Comparison of ENCODE assay signal across 1 cellular context in the genomic region with DNA sequence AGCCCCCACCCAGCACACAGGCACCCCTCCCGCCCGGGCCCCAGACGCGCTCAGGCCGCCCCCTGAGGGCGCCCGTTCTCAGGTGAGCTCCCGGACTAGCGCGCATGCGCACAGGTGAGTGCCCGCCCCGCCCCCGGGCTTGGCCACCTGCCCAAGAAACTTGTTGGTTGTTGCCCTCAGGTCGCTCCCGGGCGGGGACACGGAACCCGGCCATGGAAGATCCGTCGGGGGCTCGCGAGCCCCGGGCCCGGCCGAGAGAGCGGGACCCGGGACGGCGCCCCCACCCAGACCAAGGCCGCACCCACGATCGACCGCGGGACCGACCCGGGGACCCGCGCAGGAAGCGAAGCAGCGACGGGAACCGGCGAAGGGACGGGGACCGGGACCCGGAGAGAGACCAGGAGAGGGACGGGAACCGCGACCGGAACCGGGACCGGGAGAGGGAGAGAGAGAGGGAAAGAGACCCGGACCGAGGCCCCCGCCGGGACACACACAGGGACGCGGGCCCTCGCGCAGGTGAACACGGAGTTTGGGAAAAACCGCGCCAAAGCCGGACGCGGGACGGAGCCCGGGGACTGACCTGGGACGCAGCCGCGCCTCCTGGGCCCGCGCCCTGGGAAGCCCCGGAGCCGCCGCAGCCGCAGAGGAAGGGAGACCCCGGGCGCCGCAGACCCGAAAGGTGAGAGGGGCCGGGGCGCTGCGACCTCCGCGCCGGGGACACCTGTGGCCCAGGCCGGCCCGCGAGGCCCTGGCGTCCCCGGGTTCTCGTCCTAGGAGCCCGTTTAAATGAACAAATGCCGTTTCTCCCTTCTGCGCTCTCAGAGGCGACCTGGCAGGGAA.
TF ChIP-seq lines count a peak whose summit lies in the region.

A gene with protein sequence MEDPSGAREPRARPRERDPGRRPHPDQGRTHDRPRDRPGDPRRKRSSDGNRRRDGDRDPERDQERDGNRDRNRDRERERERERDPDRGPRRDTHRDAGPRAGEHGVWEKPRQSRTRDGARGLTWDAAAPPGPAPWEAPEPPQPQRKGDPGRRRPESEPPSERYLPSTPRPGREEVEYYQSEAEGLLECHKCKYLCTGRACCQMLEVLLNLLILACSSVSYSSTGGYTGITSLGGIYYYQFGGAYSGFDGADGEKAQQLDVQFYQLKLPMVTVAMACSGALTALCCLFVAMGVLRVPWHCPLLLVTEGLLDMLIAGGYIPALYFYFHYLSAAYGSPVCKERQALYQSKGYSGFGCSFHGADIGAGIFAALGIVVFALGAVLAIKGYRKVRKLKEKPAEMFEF (plus strand): TSS at position 167 of the 840 bp plus-strand sequence. CDS start 46 bp downstream, at position 213.

TF ChIP-seq in HepG2, 621 proteins besides CTCF, POLR2A, EP300 and RAD21 (continued from another document):
- TF ChIP-seq, protein P1, sequence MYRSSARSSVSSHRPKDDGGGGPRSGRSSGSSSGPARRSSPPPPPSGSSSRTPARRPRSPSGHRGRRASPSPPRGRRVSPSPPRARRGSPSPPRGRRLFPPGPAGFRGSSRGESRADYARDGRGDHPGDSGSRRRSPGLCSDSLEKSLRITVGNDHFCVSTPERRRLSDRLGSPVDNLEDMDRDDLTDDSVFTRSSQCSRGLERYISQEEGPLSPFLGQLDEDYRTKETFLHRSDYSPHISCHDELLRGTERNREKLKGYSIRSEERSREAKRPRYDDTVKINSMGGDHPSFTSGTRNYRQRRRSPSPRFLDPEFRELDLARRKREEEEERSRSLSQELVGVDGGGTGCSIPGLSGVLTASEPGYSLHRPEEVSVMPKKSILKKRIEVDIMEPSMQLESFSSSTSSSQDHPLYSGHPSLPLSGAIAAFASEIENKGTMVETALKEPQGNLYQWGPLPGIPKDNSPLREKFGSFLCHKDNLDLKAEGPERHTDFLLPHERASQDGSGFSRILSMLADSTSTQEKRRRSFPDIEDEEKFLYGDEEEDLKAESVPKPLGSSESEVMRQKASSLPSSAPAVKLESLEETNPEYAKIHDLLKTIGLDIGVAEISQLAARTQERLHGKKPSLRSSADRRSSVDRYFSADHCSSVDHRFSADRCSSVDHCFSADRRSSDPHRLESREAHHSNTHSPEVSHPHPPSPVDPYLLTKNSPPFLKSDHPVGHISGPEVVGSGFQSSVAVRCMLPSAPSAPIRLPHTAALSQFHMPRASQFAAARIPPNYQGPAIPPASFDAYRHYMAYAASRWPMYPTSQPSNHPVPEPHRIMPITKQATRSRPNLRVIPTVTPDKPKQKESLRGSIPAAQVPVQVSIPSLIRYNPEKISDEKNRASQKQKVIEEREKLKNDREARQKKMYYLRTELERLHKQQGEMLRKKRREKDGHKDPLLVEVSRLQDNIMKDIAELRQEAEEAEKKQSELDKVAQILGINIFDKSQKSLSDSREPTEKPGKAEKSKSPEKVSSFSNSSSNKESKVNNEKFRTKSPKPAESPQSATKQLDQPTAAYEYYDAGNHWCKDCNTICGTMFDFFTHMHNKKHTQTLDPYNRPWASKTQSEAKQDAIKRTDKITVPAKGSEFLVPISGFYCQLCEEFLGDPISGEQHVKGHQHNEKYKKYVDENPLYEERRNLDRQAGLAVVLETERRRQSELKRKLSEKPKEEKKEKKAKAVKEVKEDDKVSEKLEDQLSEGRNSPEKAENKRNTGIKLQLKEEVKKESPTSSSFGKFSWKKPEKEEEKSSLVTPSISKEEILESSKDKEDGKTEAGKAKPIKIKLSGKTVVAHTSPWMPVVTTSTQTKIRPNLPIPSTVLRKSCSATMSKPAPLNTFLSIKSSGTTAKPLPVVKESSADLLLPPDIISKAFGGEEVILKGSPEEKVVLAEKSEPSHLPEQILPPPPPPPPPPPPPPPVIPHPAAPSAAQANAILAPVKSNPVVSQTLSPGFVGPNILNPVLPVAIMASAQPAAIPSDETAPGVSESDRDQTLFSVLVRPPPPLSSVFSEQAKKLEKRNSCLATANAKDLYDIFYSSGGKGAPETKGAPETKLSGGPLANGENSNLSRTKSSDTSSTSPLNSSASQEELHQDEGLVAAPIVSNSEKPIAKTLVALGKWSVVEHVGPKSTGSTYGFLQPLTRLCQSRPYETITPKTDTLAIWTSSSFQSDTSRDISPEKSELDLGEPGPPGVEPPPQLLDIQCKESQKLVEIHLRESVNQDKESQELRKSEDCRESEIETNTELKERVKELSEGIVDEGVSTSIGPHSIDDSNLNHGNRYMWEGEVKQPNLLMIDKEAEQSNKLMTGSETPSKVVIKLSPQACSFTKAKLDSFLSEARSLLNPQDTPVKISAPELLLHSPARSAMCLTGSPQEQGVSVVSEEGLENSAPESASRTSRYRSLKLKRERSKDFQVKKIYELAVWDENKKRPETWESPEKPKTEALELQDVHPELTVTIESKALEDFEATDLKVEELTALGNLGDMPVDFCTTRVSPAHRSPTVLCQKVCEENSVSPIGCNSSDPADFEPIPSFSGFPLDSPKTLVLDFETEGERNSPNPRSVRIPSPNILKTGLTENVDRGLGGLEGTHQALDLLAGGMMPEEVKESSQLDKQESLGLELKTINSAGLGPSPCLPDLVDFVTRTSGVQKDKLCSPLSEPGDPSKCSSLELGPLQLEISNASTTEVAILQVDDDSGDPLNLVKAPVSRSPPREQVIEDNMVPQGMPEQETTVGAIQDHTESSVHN (CRISPR knock-in tag; IDR thresholded peaks at IDR 0.05), result no peak; the same call in 1 of the 2 replicates
- TF ChIP-seq, protein P2, sequence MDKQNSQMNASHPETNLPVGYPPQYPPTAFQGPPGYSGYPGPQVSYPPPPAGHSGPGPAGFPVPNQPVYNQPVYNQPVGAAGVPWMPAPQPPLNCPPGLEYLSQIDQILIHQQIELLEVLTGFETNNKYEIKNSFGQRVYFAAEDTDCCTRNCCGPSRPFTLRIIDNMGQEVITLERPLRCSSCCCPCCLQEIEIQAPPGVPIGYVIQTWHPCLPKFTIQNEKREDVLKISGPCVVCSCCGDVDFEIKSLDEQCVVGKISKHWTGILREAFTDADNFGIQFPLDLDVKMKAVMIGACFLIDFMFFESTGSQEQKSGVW (CRISPR knock-in tag; IDR thresholded peaks at IDR 0.05; ENCODE audit: borderline replicate concordance), result no peak
- TF ChIP-seq, protein P3, sequence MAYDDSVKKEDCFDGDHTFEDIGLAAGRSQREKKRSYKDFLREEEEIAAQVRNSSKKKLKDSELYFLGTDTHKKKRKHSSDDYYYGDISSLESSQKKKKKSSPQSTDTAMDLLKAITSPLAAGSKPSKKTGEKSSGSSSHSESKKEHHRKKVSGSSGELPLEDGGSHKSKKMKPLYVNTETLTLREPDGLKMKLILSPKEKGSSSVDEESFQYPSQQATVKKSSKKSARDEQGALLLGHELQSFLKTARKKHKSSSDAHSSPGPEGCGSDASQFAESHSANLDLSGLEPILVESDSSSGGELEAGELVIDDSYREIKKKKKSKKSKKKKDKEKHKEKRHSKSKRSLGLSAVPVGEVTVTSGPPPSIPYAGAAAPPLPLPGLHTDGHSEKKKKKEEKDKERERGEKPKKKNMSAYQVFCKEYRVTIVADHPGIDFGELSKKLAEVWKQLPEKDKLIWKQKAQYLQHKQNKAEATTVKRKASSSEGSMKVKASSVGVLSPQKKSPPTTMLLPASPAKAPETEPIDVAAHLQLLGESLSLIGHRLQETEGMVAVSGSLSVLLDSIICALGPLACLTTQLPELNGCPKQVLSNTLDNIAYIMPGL (CRISPR knock-in tag; IDR thresholded peaks at IDR 0.05; ENCODE audit: borderline replicate concordance in 1 of 2, low read depth in 1 of 2), result peak; percentile 64 to 95; a peak in 3 of 4 replicates
- TF ChIP-seq, protein P4, sequence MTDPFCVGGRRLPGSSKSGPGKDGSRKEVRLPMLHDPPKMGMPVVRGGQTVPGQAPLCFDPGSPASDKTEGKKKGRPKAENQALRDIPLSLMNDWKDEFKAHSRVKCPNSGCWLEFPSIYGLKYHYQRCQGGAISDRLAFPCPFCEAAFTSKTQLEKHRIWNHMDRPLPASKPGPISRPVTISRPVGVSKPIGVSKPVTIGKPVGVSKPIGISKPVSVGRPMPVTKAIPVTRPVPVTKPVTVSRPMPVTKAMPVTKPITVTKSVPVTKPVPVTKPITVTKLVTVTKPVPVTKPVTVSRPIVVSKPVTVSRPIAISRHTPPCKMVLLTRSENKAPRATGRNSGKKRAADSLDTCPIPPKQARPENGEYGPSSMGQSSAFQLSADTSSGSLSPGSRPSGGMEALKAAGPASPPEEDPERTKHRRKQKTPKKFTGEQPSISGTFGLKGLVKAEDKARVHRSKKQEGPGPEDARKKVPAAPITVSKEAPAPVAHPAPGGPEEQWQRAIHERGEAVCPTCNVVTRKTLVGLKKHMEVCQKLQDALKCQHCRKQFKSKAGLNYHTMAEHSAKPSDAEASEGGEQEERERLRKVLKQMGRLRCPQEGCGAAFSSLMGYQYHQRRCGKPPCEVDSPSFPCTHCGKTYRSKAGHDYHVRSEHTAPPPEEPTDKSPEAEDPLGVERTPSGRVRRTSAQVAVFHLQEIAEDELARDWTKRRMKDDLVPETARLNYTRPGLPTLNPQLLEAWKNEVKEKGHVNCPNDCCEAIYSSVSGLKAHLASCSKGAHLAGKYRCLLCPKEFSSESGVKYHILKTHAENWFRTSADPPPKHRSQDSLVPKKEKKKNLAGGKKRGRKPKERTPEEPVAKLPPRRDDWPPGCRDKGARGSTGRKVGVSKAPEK (CRISPR knock-in tag; IDR thresholded peaks at IDR 0.05; ENCODE audit: borderline replicate concordance), result no peak
- TF ChIP-seq ZNF430 (CRISPR knock-in tag; IDR thresholded peaks at IDR 0.05) (peak; percentile 81; the same call in 1 of the 2 replicates), NFE2 (CRISPR knock-in tag; IDR thresholded peaks at IDR 0.05) (no peak), PHB2 (IDR thresholded peaks at IDR 0.05; ENCODE audit: partially characterized antibody) (no peak), EZH2 (conservative IDR thresholded peaks at IDR 0.05; ENCODE audit: low read depth, low read length) (no peak), ZNF660 (CRISPR knock-in tag; IDR thresholded peaks at IDR 0.05; ENCODE audit: borderline replicate concordance, low read depth) (no peak), ZNF460 (CRISPR knock-in tag; IDR thresholded peaks at IDR 0.05; ENCODE audit: borderline replicate concordance) (no peak; the same call in 1 of the 2 replicates), MED13 (CRISPR knock-in tag; IDR thresholded peaks at IDR 0.05) (no peak; the same call in 1 of the 2 replicates), RFXAP (CRISPR knock-in tag; IDR thresholded peaks at IDR 0.05; ENCODE audit: borderline replicate concordance) (no peak), TCF12 (IDR thresholded peaks at IDR 0.05) (no peak), TCF12 (CRISPR knock-in tag; IDR thresholded peaks at IDR 0.05) (0 out of 2 replicates have a peak, but pooled peaks have one; percentile 15), SRF (IDR thresholded peaks at IDR 0.05; ENCODE audit: low read depth, low read length) (no peak), CC2D1A (CRISPR knock-in tag; IDR thresholded peaks at IDR 0.05) (no peak), ZNF547 (CRISPR knock-in tag; IDR thresholded peaks at IDR 0.05) (peak; percentile 42; the same call in 1 of the 2 replicates), SP1 (IDR thresholded peaks at IDR 0.05) (no peak), SP1 (CRISPR knock-in tag; IDR thresholded peaks at IDR 0.05) (no peak), MXD4 (CRISPR knock-in tag; IDR thresholded peaks at IDR 0.05) (no peak), ISL2 (CRISPR knock-in tag; IDR thresholded peaks at IDR 0.05) (no peak; the same call in 1 of the 2 replicates), PITX1 (CRISPR knock-in tag; IDR thresholded peaks at IDR 0.05) (no peak), GTF2F1 (IDR thresholded peaks at IDR 0.05; ENCODE audit: low read length) (no peak)
- TF ChIP-seq, protein P5, sequence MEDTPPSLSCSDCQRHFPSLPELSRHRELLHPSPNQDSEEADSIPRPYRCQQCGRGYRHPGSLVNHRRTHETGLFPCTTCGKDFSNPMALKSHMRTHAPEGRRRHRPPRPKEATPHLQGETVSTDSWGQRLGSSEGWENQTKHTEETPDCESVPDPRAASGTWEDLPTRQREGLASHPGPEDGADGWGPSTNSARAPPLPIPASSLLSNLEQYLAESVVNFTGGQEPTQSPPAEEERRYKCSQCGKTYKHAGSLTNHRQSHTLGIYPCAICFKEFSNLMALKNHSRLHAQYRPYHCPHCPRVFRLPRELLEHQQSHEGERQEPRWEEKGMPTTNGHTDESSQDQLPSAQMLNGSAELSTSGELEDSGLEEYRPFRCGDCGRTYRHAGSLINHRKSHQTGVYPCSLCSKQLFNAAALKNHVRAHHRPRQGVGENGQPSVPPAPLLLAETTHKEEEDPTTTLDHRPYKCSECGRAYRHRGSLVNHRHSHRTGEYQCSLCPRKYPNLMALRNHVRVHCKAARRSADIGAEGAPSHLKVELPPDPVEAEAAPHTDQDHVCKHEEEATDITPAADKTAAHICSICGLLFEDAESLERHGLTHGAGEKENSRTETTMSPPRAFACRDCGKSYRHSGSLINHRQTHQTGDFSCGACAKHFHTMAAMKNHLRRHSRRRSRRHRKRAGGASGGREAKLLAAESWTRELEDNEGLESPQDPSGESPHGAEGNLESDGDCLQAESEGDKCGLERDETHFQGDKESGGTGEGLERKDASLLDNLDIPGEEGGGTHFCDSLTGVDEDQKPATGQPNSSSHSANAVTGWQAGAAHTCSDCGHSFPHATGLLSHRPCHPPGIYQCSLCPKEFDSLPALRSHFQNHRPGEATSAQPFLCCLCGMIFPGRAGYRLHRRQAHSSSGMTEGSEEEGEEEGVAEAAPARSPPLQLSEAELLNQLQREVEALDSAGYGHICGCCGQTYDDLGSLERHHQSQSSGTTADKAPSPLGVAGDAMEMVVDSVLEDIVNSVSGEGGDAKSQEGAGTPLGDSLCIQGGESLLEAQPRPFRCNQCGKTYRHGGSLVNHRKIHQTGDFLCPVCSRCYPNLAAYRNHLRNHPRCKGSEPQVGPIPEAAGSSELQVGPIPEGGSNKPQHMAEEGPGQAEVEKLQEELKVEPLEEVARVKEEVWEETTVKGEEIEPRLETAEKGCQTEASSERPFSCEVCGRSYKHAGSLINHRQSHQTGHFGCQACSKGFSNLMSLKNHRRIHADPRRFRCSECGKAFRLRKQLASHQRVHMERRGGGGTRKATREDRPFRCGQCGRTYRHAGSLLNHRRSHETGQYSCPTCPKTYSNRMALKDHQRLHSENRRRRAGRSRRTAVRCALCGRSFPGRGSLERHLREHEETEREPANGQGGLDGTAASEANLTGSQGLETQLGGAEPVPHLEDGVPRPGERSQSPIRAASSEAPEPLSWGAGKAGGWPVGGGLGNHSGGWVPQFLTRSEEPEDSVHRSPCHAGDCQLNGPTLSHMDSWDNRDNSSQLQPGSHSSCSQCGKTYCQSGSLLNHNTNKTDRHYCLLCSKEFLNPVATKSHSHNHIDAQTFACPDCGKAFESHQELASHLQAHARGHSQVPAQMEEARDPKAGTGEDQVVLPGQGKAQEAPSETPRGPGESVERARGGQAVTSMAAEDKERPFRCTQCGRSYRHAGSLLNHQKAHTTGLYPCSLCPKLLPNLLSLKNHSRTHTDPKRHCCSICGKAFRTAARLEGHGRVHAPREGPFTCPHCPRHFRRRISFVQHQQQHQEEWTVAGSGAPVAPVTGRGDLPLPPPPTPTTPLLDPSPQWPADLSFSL (CRISPR knock-in tag; IDR thresholded peaks at IDR 0.05), result no peak
- TF ChIP-seq, protein P6, sequence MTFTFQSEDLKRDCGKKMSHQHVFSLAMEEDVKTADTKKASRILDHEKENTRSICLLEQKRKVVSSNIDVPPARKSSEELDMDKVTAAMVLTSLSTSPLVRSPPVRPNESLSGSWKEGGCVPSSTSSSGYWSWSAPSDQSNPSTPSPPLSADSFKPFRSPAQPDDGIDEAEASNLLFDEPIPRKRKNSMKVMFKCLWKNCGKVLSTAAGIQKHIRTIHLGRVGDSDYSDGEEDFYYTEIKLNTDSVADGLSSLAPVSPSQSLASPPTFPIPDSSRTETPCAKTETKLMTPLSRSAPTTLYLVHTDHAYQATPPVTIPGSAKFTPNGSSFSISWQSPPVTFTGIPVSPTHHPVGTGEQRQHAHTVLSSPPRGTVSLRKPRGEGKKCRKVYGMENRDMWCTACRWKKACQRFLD (CRISPR knock-in tag; IDR thresholded peaks at IDR 0.05; ENCODE audit: borderline replicate concordance), result no peak; the same call in 1 of the 2 replicates
